Comparison of ENCODE assay signal across 7 cellular contexts in genomic region chr9:25377039-25377438, GRCh38.
"Had no signal": no experiment of that assay in that cellular context is flagged by ENCODE, and none has a peak within 500 bp of the region (broad histone marks: within the 10 kb centered on the region; RNA-seq: fewer than 3 reads in every experiment).

No MANE protein-coding gene starts in this region.

- H3K9ac ChIP-seq: GM23248, KMS-11 had no signal

- ATAC-seq: HepG2 had no signal

- H3K27ac ChIP-seq: GM23248, HL-60, KMS-11 had no signal

- H3K4me1 Mint-ChIP-seq: IgD-negative memory B cell had no signal

- H3K36me3 Mint-ChIP-seq: IgD-negative memory B cell had no signal

- DNase-seq: GM23248, H7, HCEC 1CT had no signal

- H3K4me3 ChIP-seq: GM23248 had no signal

- H3K4me2 ChIP-seq: KMS-11 had no signal

- H3K27me3 Mint-ChIP-seq: IgD-negative memory B cell had no signal

- H2AFZ ChIP-seq: GM23248 had no signal

- H3K27ac Mint-ChIP-seq: IgD-negative memory B cell had no signal
